In the genomic region with DNA sequence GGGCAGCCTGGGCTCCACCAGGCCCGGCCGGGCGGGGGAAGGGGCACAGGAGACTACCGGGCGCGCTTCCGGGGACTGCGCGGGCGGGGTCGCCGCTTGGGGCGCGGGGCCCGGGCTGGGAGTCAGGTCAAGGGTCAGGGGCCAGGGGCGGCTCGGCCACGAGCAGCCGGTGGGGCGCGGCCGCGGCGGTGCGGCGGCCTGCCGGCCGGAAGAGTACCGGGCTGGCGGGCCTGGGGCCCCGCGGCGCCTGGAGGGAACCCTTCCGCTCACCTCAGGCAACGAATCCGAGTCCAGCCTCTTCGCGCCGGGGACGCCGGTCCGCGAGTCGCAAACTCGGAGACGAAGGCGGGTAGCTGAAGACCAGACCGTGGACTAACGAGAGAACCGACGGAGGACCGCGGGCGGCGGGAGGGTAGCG, we compare ENCODE assay signal across 1 cellular context.
TF ChIP-seq lines count a peak whose summit lies in the region.

No MANE protein-coding gene starts in this region.

TF ChIP-seq in WTC11, 78 proteins besides CTCF, POLR2A, EP300 and RAD21 (continued from another document):
- TF ChIP-seq ZBTB43 (CRISPR knock-in tag; IDR thresholded peaks at IDR 0.05) (no peak), ARID4B (CRISPR knock-in tag; IDR thresholded peaks at IDR 0.05; ENCODE audit: borderline replicate concordance) (no peak; the same call in 1 of the 2 replicates), ZNF263 (CRISPR knock-in tag; IDR thresholded peaks at IDR 0.05; ENCODE audit: low read depth) (no peak), SP1 (CRISPR knock-in tag; conservative IDR thresholded peaks at IDR 0.05) (no peak), MYBL2 (CRISPR knock-in tag; IDR thresholded peaks at IDR 0.05) (no peak), GABPB1 (CRISPR knock-in tag; IDR thresholded peaks at IDR 0.05) (0 out of 2 replicates have a peak, but pooled peaks have one; percentile 19), ETV6 (CRISPR knock-in tag; IDR thresholded peaks at IDR 0.05) (no peak), CBFB (CRISPR knock-in tag; IDR thresholded peaks at IDR 0.05; ENCODE audit: low read depth) (0 out of 2 replicates have a peak, but pooled peaks have one; percentile 18)
